ENCODE assay signal across 14 cellular contexts in genomic region chr2:160199683-160200389, GRCh38. TPM values are rescaled to one million over a fixed set of nuclear protein-coding genes. Genes with fewer than 3 reads are reported as not detected.
DNase-seq lines count a peak whose midpoint lies in the region; ATAC-seq, FAIRE-seq and TF ChIP-seq lines count a peak whose summit lies in the region.
"Had no signal": no experiment of that assay in that cellular context is flagged by ENCODE, and none has a peak within 500 bp of the region (broad histone marks: within the 10 kb centered on the region; RNA-seq: fewer than 3 reads in every experiment).

A gene with protein sequence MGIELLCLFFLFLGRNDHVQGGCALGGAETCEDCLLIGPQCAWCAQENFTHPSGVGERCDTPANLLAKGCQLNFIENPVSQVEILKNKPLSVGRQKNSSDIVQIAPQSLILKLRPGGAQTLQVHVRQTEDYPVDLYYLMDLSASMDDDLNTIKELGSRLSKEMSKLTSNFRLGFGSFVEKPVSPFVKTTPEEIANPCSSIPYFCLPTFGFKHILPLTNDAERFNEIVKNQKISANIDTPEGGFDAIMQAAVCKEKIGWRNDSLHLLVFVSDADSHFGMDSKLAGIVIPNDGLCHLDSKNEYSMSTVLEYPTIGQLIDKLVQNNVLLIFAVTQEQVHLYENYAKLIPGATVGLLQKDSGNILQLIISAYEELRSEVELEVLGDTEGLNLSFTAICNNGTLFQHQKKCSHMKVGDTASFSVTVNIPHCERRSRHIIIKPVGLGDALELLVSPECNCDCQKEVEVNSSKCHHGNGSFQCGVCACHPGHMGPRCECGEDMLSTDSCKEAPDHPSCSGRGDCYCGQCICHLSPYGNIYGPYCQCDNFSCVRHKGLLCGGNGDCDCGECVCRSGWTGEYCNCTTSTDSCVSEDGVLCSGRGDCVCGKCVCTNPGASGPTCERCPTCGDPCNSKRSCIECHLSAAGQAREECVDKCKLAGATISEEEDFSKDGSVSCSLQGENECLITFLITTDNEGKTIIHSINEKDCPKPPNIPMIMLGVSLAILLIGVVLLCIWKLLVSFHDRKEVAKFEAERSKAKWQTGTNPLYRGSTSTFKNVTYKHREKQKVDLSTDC (minus strand): TSS chr2:160200272. CDS start chr2:160200063, 209 bp downstream.

- H3K9me2 ChIP-seq in PC-9 (ENCODE audit: insufficient read depth): no peaks in the 10 kb centered on the region

- DNase-seq in DMS53 treated with DMSO at 0.1 percent for 48 hours (lab: John Stamatoyannopoulos, UW; ENCODE audit: unreplicated experiment): peak; percentile 93
- peak in 1 of 2 experiments; percentile 67 for DNase-seq in PC-9
- no peak for DNase-seq in kidney
- DNase-seq in psoas muscle: no peak
- DNase-seq in AG08395 (ENCODE audit: low spot score): no peak
- DNase-seq: BE2C, immature natural killer cell, Kasumi-1, NCI-H2171 treated with DMSO at 0.1 percent for 48 hours, SHP77 had no signal

- BruUV-seq in PC-9 (replicated peaks; lab: Mats Ljungman, UMichigan): TSS peak; percentile 57

- no peaks in the 10 kb centered on the region for H4K20me1 ChIP-seq in PC-9 (ENCODE audit: insufficient read depth)

- CTCF ChIA-PET in PC-9 (lab: Charles Lee): no interaction called here

- FAIRE-seq in kidney (lab: Jason Lieb, UNC): no peak
- FAIRE-seq: TTC549 had no signal

- H3K4me3 ChIP-seq in PC-9 (peak within 1 kb of the TSS; percentile 68), kidney (ENCODE audit: low read length in 2 of 2) (peak within 1 kb of the TSS; percentile 45 to 55), psoas muscle (no peak within 1 kb of the TSS)

- ATAC-seq in psoas muscle (no peak), HG02759 (IDR thresholded peaks at IDR 0.05; ENCODE audit: unreplicated experiment) (no peak), GM21576 (IDR thresholded peaks at IDR 0.05; ENCODE audit: unreplicated experiment) (no peak), HG03045 (IDR thresholded peaks at IDR 0.05; ENCODE audit: unreplicated experiment) (no peak)

- peaks cover 40% of the 10 kb centered on the region for H3K4me1 ChIP-seq in PC-9 (replicated peaks; ENCODE audit: insufficient read depth)
- peaks cover 0 to under 1% of the 10 kb centered on the region in 2 donors for H3K4me1 ChIP-seq in kidney (ENCODE audit: control insufficient read depth in 1 of 2, insufficient read depth in 1 of 2, low read depth in 1 of 2, low read length in 2 of 2)
- peaks cover 22% of the 10 kb centered on the region for H3K4me1 ChIP-seq in psoas muscle
- H3K4me1 ChIP-seq: BE2C had no signal

- H3F3A ChIP-seq in PC-9 (ENCODE audit: insufficient read depth, low read depth): peaks cover 16% of the 10 kb centered on the region; the same call in 1 of the 2 replicates

- H3K27me3 ChIP-seq in PC-9 (ENCODE audit: insufficient read depth, low read depth) (no peaks in the 10 kb centered on the region), psoas muscle (ENCODE audit: insufficient read depth in 3 of 3, low read length in 2 of 3) (no peaks in the 10 kb centered on the region)
- H3K27me3 ChIP-seq: BE2C had no signal

- intact Hi-C loops in PC-9 (cut with micrococcal nuclease; ENCODE audit: unreplicated experiment): no loop called here
- intact Hi-C loops in kidney (cut with DNase I): no loop called here
- intact Hi-C loops in psoas muscle (cut with DNase I): no loop called here

- WGBS in psoas muscle, 3 donors: 72 to 84% (median 77%) methylated on average over 9 of the region's 9 CpGs

- H3K27ac ChIP-seq in PC-9: peak within 1 kb of the TSS; percentile 97
- H3K27ac ChIP-seq in kidney (ENCODE audit: low read depth in 2 of 2, low read length in 2 of 2): peak within 1 kb of the TSS; percentile 16 to 36
- H3K27ac ChIP-seq in psoas muscle: peak within 1 kb of the TSS; percentile 57

- TF ChIP-seq CTCF in PC-9 (conservative IDR thresholded peaks at IDR 0.05): no peak
- no peak for TF ChIP-seq CTCF in kidney (IDR thresholded peaks at IDR 0.05; ENCODE audit: borderline replicate concordance, extremely low read depth, insufficient read depth)
- no peak for TF ChIP-seq CTCF in psoas muscle (IDR thresholded peaks at IDR 0.05)

- H3K4me2 ChIP-seq in PC-9: peak within 1 kb of the TSS; percentile 91

- POLR2A ChIA-PET in PC-9 (lab: Charles Lee; ENCODE audit: unreplicated experiment): interaction anchor here (0.6 to 0.7 kb wide), 2 partner anchors 27 to 58 kb away, joined by 4 to 5 read pairs; no protein-coding TSS in a partner anchor

- peaks cover 49% of the 10 kb centered on the region for H3K79me2 ChIP-seq in PC-9 (ENCODE audit: low read depth)

- no peaks in the 10 kb centered on the region for H3K9me3 ChIP-seq in PC-9 (ENCODE audit: insufficient read depth, low read depth)
- H3K9me3 ChIP-seq in kidney (ENCODE audit: control insufficient read depth in 1 of 2, low read length in 2 of 2): no peaks in the 10 kb centered on the region
- H3K9me3 ChIP-seq in psoas muscle: no peaks in the 10 kb centered on the region
- H3K9me3 ChIP-seq: BE2C had no signal

- peak within 1 kb of the TSS; percentile 76 for H2AFZ ChIP-seq in PC-9

- H3K9ac ChIP-seq in kidney (ENCODE audit: low read length in 2 of 2): peak within 1 kb of the TSS; percentile 17 to 38

- H3K36me3 ChIP-seq in PC-9 (ENCODE audit: low read depth) (no peaks in the 10 kb centered on the region; the same call in 1 of the 2 replicates), kidney (ENCODE audit: control insufficient read depth in 1 of 2, insufficient read depth in 2 of 2, low read length in 2 of 2) (no peaks in the 10 kb centered on the region), psoas muscle (ENCODE audit: insufficient read depth in 1 of 2, low read depth in 1 of 2) (peaks cover 0 to 5% of the 10 kb centered on the region in 2 donors)
- H3K36me3 ChIP-seq: BE2C had no signal

RNA-seq across cellular contexts. Expression of the gene that starts here (rescaled TPM):
- total RNA-seq in PC-9 (2021): 24.3 and 30.6 TPM in 2 replicates
- 302 TPM for total RNA-seq in kidney
- polyA plus RNA-seq in kidney (ENCODE audit: insufficient read depth, low read depth, low replicate concordance): 13.4 TPM
- total RNA-seq in psoas muscle: 10 to 100 TPM in 2 of 4 donors, 1 to 10 TPM in 2; 4.6 to 24.3 (median 10.0) TPM
- polyA plus RNA-seq in psoas muscle: 1 to 10 TPM; 2.1 to 4.8 (median 3.0) TPM
- polyA plus RNA-seq: immature natural killer cell had no signal

Comparison
In these comparisons a context has a peak if more than half of its experiments do, and no peak if none do; other contexts are left out.
1. H3K27ac ChIP-seq: peak in every context shown above with its lines; median percentile 97 in PC-9; 57 in psoas muscle; 26 in kidney.